ENCODE assay signal across 20 cellular contexts in the genomic region with DNA sequence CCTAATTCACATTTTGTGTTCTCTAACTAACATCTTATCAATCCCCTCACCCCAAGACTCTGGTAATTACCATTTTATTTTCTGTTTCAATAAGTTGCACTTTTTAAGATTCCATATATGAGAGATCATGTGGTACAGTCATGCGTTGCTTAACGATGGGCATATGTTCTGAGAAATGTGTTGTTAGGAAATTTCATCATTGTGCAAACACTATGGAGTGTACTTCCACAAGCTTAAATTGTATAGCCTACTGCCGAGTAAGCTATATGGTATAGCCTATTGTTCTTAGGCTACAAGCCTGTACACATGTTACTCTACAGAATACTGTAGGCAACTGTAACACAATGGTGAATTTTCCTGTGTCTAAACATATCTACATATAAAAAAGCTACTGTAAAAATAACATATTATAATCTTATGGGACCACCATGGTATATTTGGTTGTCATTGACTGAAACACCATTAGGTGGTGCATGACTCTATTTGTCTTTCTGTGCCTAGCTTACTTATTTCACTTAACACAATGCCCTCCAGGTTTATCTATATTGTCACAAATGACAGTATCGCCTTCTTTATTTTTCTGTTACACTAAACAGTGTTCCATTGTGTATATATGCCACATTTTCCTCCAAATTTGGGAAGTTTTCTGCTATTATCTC.
DNase-seq lines count a peak whose midpoint lies in the region; ATAC-seq, FAIRE-seq and TF ChIP-seq lines count a peak whose summit lies in the region.
"Had no signal": no experiment of that assay in that cellular context is flagged by ENCODE, and none has a peak within 500 bp of the region (broad histone marks: within the 10 kb centered on the region; RNA-seq: fewer than 3 reads in every experiment).

No MANE protein-coding gene starts in this region.

- CTCF ChIA-PET in A673 (lab: Charles Lee), result no interaction called here
- CTCF ChIA-PET in H1 (lab: Charles Lee; ENCODE audit: partially characterized antibody), result interaction anchor here (0.6 to 2.0 kb wide), 15 partner anchors 10 to 449 kb away, joined by 3 to 10 read pairs (median 3); no protein-coding TSS in a partner anchor

- POLR2A ChIA-PET in A673 (lab: Charles Lee; ENCODE audit: low non-redundant PET), result no interaction called here
- POLR2A ChIA-PET in H1 (lab: Charles Lee; ENCODE audit: partially characterized antibody), result no interaction called here

- no peak overlapping the region for H2BK15ac ChIP-seq in H1 (ENCODE audit: low read length)

- H2BK5ac ChIP-seq in H1 (ENCODE audit: low read depth, low read length), result no peak overlapping the region

- DNase-seq in A673 (ENCODE audit: low spot score), result peak; percentile 33
- DNase-seq in NCI-H69 (lab: John Stamatoyannopoulos, UW), result peak; percentile 37
- no peak for DNase-seq in H1 (ENCODE audit: low read depth in 1 of 2, low spot score in 2 of 2)
- no peak for DNase-seq in KG1 (lab: John Stamatoyannopoulos, UW)
- DNase-seq: activated CD4-positive, alpha-beta T cell treated with anti-CD3 and anti-CD28 coated beads, Interleukin-2, amount 10 ng/mL, durations not matched to agents 7 days and 5 days; activated CD8-positive, alpha-beta memory T cell treated with anti-CD3 and anti-CD28 coated beads, Interleukin-2, amount 50 U/mL, for 4 hours; activated effector memory CD4-positive, alpha-beta T cell treated with Interleukin-2 at 50 U/mL for 16 hours; brain microvascular endothelial cell; cortex of kidney; H7; IMR-90; naive B cell; NCI-H2171 treated with DMSO at 0.1 percent for 48 hours; stimulated activated naive B cell treated with anti-CD40 and anti-IgM and Interleukin-4, amounts not matched to agents 10 μg/mL and 1 μg/mL and 100 μg/mL, for 72 hours had no signal

- H4K91ac ChIP-seq in H1 (replicated peaks; ENCODE audit: insufficient read length, low read length), result no peak overlapping the region

- no peaks in the 10 kb centered on the region for H3K79me1 ChIP-seq in H1 (ENCODE audit: low read depth, low read length)

- H2BK12ac ChIP-seq in H1 (ENCODE audit: low read depth, low read length), result no peak overlapping the region

- no peaks in the 10 kb centered on the region for H3K79me2 ChIP-seq in H1 (ENCODE audit: control insufficient read depth in 1 of 2, insufficient read depth in 2 of 2, low read length in 2 of 2)
- H3K79me2 ChIP-seq: parathyroid adenoma had no signal

- ATAC-seq in HG02870 (IDR thresholded peaks at IDR 0.05; ENCODE audit: unreplicated experiment), result no peak
- no peak for ATAC-seq in HG03135 (IDR thresholded peaks at IDR 0.05; ENCODE audit: unreplicated experiment)
- ATAC-seq in GM21360 (IDR thresholded peaks at IDR 0.05; ENCODE audit: unreplicated experiment), result no peak
- ATAC-seq: stimulated activated naive B cell treated with anti-CD40 and anti-IgM and Interleukin-4, amounts not matched to agents 10 μg/mL and 1 μg/mL and 100 μg/mL, for 72 hours had no signal

- H3K4me1 ChIP-seq in A673 (ENCODE audit: insufficient read depth, low read length, poor library complexity, severe bottlenecking), result peaks cover 5% of the 10 kb centered on the region
- peaks cover 0 to 5% (median 2%) of the 10 kb centered on the region in 4 experiments; a peak in 1 of 7 replicates for H3K4me1 ChIP-seq in H1 (replicated peaks in 1 of 4; ENCODE audit: control insufficient read depth in 3 of 4, insufficient read depth in 4 of 4, low read length in 3 of 4)
- H3K4me1 ChIP-seq: parathyroid adenoma had no signal

- H3K56ac ChIP-seq in H1 (replicated peaks; ENCODE audit: insufficient read length, low read depth, low read length), result no peak overlapping the region

- no peak overlapping the region for H3K23ac ChIP-seq in H1 (ENCODE audit: insufficient read length)

- H3K4ac ChIP-seq in H1 (replicated peaks; ENCODE audit: insufficient read length, low read depth, low read length), result no peak overlapping the region

- intact Hi-C loops in A673 (cut with micrococcal nuclease; ENCODE audit: unreplicated experiment), result no loop called here

- H3K4me3 ChIP-seq in A673 (ENCODE audit: low read depth, low read length, poor library complexity, severe bottlenecking), result no peak overlapping the region
- H3K4me3 ChIP-seq in H1 (ENCODE audit: extremely low read depth in 1 of 4, insufficient read depth in 2 of 4, low read depth in 3 of 4, low read length in 4 of 4), result no peak overlapping the region
- H3K4me3 ChIP-seq: thoracic aorta had no signal

- no peaks in the 10 kb centered on the region for H3K9me3 ChIP-seq in A673 (ENCODE audit: low read depth, low read length, poor library complexity, severe bottlenecking)
- no peaks in the 10 kb centered on the region for H3K9me3 ChIP-seq in H1 (ENCODE audit: insufficient read depth in 2 of 2, low read depth in 1 of 2, low read length in 1 of 2)
- H3K9me3 ChIP-seq: thoracic aorta had no signal

- H2BK120ac ChIP-seq in H1 (replicated peaks; ENCODE audit: low read depth, low read length), result no peak overlapping the region

- no peak overlapping the region for H4K5ac ChIP-seq in H1 (ENCODE audit: insufficient read length, low read depth, low read length)

- no peak overlapping the region for H2AK5ac ChIP-seq in H1 (ENCODE audit: low read depth, low read length)

- no peak overlapping the region for H3K9ac ChIP-seq in H1 (replicated peaks in 1 of 4; ENCODE audit: extremely low read depth in 1 of 4, low read depth in 3 of 4, low read length in 3 of 4)
- H3K9ac ChIP-seq: parathyroid adenoma had no signal

- TF ChIP-seq CTCF in A673 (conservative IDR thresholded peaks at IDR 0.05; ENCODE audit: low read depth, low read length) (peak; percentile 51), GM12872 (IDR thresholded peaks at IDR 0.05; ENCODE audit: insufficient read depth, low read depth, low read length) (0 out of 3 replicates have a peak, but pooled peaks have one; percentile 21), H1 (IDR thresholded peaks at IDR 0.05; ENCODE audit: control extremely low read depth in 1 of 3, insufficient read depth in 1 of 3, low read depth in 1 of 3, low read length in 3 of 3) (peak in 2 of 3 experiments; percentile 3 to 21; a peak in 2 of 4 replicates)

- H3K27ac ChIP-seq in A673 (ENCODE audit: low read depth, low read length, poor library complexity, severe bottlenecking) (no peak overlapping the region), H1 (ENCODE audit: low read depth, low read length) (no peak overlapping the region)
- H3K27ac ChIP-seq: brain microvascular endothelial cell, parathyroid adenoma, thoracic aorta had no signal

- H4K8ac ChIP-seq in H1 (ENCODE audit: extremely low read depth, insufficient read depth, low read length), result no peak overlapping the region

- H3K27me3 ChIP-seq in A673 (replicated peaks; ENCODE audit: insufficient read depth, low read depth, low read length, poor library complexity), result no peaks in the 10 kb centered on the region
- no peaks in the 10 kb centered on the region for H3K27me3 ChIP-seq in H1 (replicated peaks in 1 of 4; ENCODE audit: control insufficient read depth in 3 of 4, extremely low read depth in 1 of 4, insufficient read depth in 3 of 4, low read length in 3 of 4)
- H3K27me3 ChIP-seq: brain microvascular endothelial cell had no signal

- H3K4me2 ChIP-seq in H1 (ENCODE audit: insufficient read depth in 1 of 2, low read depth in 2 of 2, low read length in 2 of 2), result no peak overlapping the region

- no peak overlapping the region for H3K18ac ChIP-seq in H1 (ENCODE audit: extremely low read depth, low read length)

- no TSS peak for BruUV-seq in A673 (replicated peaks; lab: Mats Ljungman, UMichigan)

- H3K23me2 ChIP-seq in H1 (ENCODE audit: low read depth, low read length), result no peaks in the 10 kb centered on the region

- TF ChIP-seq RAD21 in H1 (IDR thresholded peaks at IDR 0.05 in 1 of 2, conservative IDR thresholded peaks at IDR 0.05 in 1 of 2; ENCODE audit: low read depth in 2 of 2, low read length in 2 of 2), result peak in 1 of 2 experiments; percentile 33; a peak in 2 of 4 replicates

- TF ChIP-seq EP300 in H1 (IDR thresholded peaks at IDR 0.05; ENCODE audit: borderline replicate concordance in 1 of 2, low read depth in 2 of 2, low read length in 2 of 2), result no peak

- no peak overlapping the region for H2AFZ ChIP-seq in H1 (ENCODE audit: low read length)
- H2AFZ ChIP-seq: parathyroid adenoma had no signal

- 97% methylated on average over 4 of the region's 4 CpGs; no CpG with 5 or more reads in 1 of the 2 experiments for WGBS in H1 (ENCODE audit: extremely low coverage in 1 of 2, insufficient coverage in 1 of 2, insufficient read length in 1 of 2, insufficient replicate concordance in 2 of 2, low coverage in 1 of 2, low lambda C conversion rate in 2 of 2, missing lambda C conversion rate in 1 of 2), 2 experiments

- H4K20me1 ChIP-seq in H1 (replicated peaks in 1 of 2; ENCODE audit: control insufficient read depth in 1 of 2, insufficient read depth in 2 of 2, low read length in 2 of 2), result no peaks in the 10 kb centered on the region

- FAIRE-seq in H1 (lab: Jason Lieb, UNC), result no peak

- H3K36me3 ChIP-seq in A673 (ENCODE audit: insufficient read depth, low read length, poor library complexity, severe bottlenecking) (no peaks in the 10 kb centered on the region), H1 (ENCODE audit: control insufficient read depth in 2 of 4, insufficient read depth in 4 of 4, low read length in 3 of 4) (no peaks in the 10 kb centered on the region)
- H3K36me3 ChIP-seq: brain microvascular endothelial cell, thoracic aorta had no signal

- TF ChIP-seq POLR2A in H1 (IDR thresholded peaks at IDR 0.05; ENCODE audit: control extremely low read depth in 1 of 2, low read depth in 2 of 2, low read length in 2 of 2), result no peak

- H2BK20ac ChIP-seq in H1 (ENCODE audit: low read length), result no peak overlapping the region

- H3K14ac ChIP-seq in H1 (ENCODE audit: insufficient read length), result no peak overlapping the region

TF ChIP-seq in H1, 55 proteins besides CTCF, POLR2A, EP300 and RAD21:
- TF ChIP-seq POLR2AphosphoS5 (IDR thresholded peaks at IDR 0.05; ENCODE audit: low read depth, low read length) (no peak), NANOG (IDR thresholded peaks at IDR 0.05; ENCODE audit: insufficient read depth, low read depth, low read length, poor library complexity, severe bottlenecking) (no peak), SRF (IDR thresholded peaks at IDR 0.05; ENCODE audit: low read depth, low read length) (no peak), CBX8 (IDR thresholded peaks at IDR 0.05; ENCODE audit: borderline replicate concordance, low read depth, low read length) (no peak), EZH2 (IDR thresholded peaks at IDR 0.05; ENCODE audit: low read depth, low read length, severe bottlenecking) (no peak), SP2 (IDR thresholded peaks at IDR 0.05; ENCODE audit: low read length) (no peak), TAF7 (optimal IDR thresholded peaks at IDR 0.05; ENCODE audit: borderline replicate concordance, low read depth, low read length) (no peak)

Comparison
In these comparisons a context has a peak if more than half of its experiments do, and no peak if none do; other contexts are left out.
1. DNase-seq: peak in A673 (single experiment) and NCI-H69 (single experiment); none in H1 (0 of 2) and KG1 (single experiment).
2. Peak in every context shown above with its lines, with median percentiles within 50 percentile points of each other: CTCF ChIP-seq.